Comparison of ENCODE assay signal across 23 cellular contexts in genomic region chr6:116283191-116283590, GRCh38.
"Had no signal": no experiment of that assay in that cellular context is flagged by ENCODE, and none has a peak within 500 bp of the region (broad histone marks: within the 10 kb centered on the region; RNA-seq: fewer than 3 reads in every experiment).

No MANE protein-coding gene starts in this region.

- ATAC-seq: foreskin keratinocyte; gastroesophageal sphincter; heart left ventricle; left lobe of liver; naive thymus-derived CD4-positive, alpha-beta T cell; stimulated activated effector memory CD8-positive, alpha-beta T cell treated with anti-CD3 and anti-CD28 coated beads, Interleukin-12 subunit alpha, Interleukin-12 subunit beta, amount 100 ng/mL, for 72 hours had no signal

- H3K4me3 ChIP-seq: esophagus muscularis mucosa, gastroesophageal sphincter, heart left ventricle, hepatocyte, prostate gland, right atrium auricular region, sigmoid colon, stomach, thyroid gland, vagina had no signal

- H2AFZ ChIP-seq: hepatocyte had no signal

- H3K36me3 ChIP-seq: gastroesophageal sphincter, prostate gland, right atrium auricular region, thyroid gland, vagina had no signal

- DNase-seq: effector CD8-positive, alpha-beta T cell; foreskin keratinocyte; heart left ventricle; kidney; mesenchymal stem cell; midbrain; naive thymus-derived CD4-positive, alpha-beta T cell; nephron progenitor cell; sigmoid colon; stimulated activated CD4-positive, alpha-beta T cell treated with anti-CD3 and anti-CD28 coated beads, Interleukin-2, amount 100 ng/mL, for 24 hours; stimulated activated CD4-positive, alpha-beta T cell treated with anti-CD3 and anti-CD28 coated beads, Interleukin-4, amount 100 ng/mL, for 24 hours; stimulated activated naive CD4-positive, alpha-beta T cell treated with Interleukin-2 at 50 U/mL for 16 hours; stomach; thyroid gland had no signal

- H3K27me3 Mint-ChIP-seq: dendritic cell treated with granulocyte-macrophage colony-stimulating factor and Interleukin-4, amounts not matched to agents 40 ng/mL and 50 ng/mL, for 4 days had no signal

- H3K4me3 Mint-ChIP-seq: dendritic cell treated with granulocyte-macrophage colony-stimulating factor and Interleukin-4, amounts not matched to agents 40 ng/mL and 50 ng/mL, for 4 days; naive thymus-derived CD4-positive, alpha-beta T cell; nephron progenitor cell; stimulated activated effector memory CD8-positive, alpha-beta T cell treated with anti-CD3 and anti-CD28 coated beads, Interleukin-12 subunit alpha, Interleukin-12 subunit beta, amount 100 ng/mL, for 72 hours had no signal

- H3K27ac Mint-ChIP-seq: dendritic cell treated with granulocyte-macrophage colony-stimulating factor and Interleukin-4, amounts not matched to agents 40 ng/mL and 50 ng/mL, for 4 days; nephron progenitor cell; stimulated activated effector memory CD8-positive, alpha-beta T cell treated with anti-CD3 and anti-CD28 coated beads, Interleukin-12 subunit alpha, Interleukin-12 subunit beta, amount 100 ng/mL, for 72 hours had no signal

- H3K9me3 Mint-ChIP-seq: dendritic cell treated with granulocyte-macrophage colony-stimulating factor and Interleukin-4, amounts not matched to agents 40 ng/mL and 50 ng/mL, for 4 days; stimulated activated effector memory CD8-positive, alpha-beta T cell treated with anti-CD3 and anti-CD28 coated beads, Interleukin-12 subunit alpha, Interleukin-12 subunit beta, amount 100 ng/mL, for 72 hours had no signal

- H3K27me3 ChIP-seq: esophagus muscularis mucosa, foreskin keratinocyte, gastroesophageal sphincter, heart left ventricle, hepatocyte, right atrium auricular region, sigmoid colon, stomach, thyroid gland, vagina had no signal

- H3K27ac ChIP-seq: esophagus muscularis mucosa, foreskin keratinocyte, gastroesophageal sphincter, heart left ventricle, hepatocyte, prostate gland, right atrium auricular region, sigmoid colon, stomach, thyroid gland, vagina had no signal

- H3K4me2 ChIP-seq: hepatocyte had no signal
